ENCODE assay signal across 14 cellular contexts in the genomic region with DNA sequence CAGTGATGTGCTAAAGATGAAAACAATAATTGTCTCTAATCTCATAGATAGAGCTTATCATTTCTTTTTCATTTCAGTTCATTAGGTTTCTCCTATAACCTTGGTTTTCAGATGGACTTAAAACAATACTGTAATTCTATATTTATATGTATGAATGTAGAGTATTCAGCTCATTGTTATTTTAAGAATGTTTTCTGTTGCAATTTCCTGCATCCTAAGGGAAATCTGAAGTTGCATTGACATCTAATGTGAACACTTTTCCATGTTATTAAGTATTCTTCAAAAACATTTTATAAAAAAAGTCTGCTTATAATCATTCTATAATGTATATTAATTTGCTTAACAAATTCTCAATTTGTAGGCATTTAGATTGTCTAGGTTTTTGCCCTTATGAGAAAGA.
"Had no signal": no experiment of that assay in that cellular context is flagged by ENCODE, and none has a peak within 500 bp of the region (broad histone marks: within the 10 kb centered on the region; RNA-seq: fewer than 3 reads in every experiment).

No MANE protein-coding gene starts in this region.

- ATAC-seq: lower lobe of right lung; naive thymus-derived CD8-positive, alpha-beta T cell; sciatic nerve; stimulated activated naive CD8-positive, alpha-beta T cell treated with anti-CD3 and anti-CD28 coated beads, Interleukin-15, amount 100 ng/mL, for 72 hours; T-helper 17 cell; upper lobe of right lung had no signal

- H3K4me3 ChIP-seq: lower lobe of right lung, testis, upper lobe of right lung had no signal

- DNase-seq: activated CD4-positive, alpha-beta T cell treated with anti-CD3 and anti-CD28 coated beads, Interleukin-2, amount 10 ng/mL, durations not matched to agents 7 days and 5 days; activated CD4-positive, CD25-positive, alpha-beta regulatory T cell; activated naive CD4-positive, alpha-beta T cell treated with anti-CD3 and anti-CD28 coated beads, Interleukin-2, amount 50 U/mL, for 16 hours; amniotic stem cell; brain microvascular endothelial cell; glutamatergic neuron; lower lobe of right lung; naive thymus-derived CD8-positive, alpha-beta T cell; stimulated activated CD4-positive, alpha-beta T cell treated with anti-CD3 and anti-CD28 coated beads, Interleukin-4, amount 100 ng/mL, for 24 hours; stimulated activated naive CD8-positive, alpha-beta T cell treated with anti-CD3 and anti-CD28 coated beads, Interleukin-15, amount 100 ng/mL, for 72 hours; T-helper 17 cell; testis; upper lobe of right lung had no signal
